In the genomic region with DNA sequence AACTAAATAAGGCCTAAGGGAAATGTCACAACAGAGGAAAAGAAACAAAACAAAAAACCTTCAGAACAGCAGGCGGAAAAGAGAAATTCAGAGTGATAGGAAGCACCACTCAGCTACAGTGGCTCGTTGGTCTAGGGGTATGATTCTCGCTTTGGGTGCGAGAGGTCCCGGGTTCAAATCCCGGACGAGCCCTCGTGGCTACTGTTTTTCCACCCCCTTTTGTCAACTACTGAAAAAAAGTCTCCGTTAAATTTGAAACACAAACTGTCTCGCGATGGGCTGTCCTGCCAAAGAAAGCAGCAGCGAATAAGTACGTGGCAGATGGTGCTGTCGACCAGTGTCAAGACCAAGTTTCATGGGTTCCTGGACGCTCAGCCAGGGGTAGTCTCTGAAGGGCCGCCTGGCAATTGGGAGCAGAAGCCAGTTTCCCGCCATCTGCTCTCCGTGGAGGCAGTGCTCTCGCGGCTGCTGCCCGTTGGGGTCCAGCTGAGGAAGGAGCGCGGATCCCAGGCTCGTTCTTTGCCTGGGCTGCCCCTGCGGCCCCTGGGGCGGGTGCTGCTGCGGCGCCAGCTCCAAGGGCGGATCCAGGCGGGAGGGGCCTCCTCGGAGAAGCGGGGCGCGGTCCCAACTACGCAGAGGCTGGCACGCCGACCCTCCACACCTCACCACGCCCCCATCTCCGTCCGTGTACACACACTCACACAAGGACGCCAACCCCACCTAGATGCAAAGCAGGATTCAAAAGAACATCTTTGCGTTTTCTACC, we compare ENCODE assay signal across 8 cellular contexts. TPM values are rescaled to one million over a fixed set of nuclear protein-coding genes. Genes with fewer than 3 reads are reported as not detected.
A peak's percentile ranks its signal among the peaks of the same experiment; 100 is the strongest.
DNase-seq lines count a peak whose midpoint lies in the region; ATAC-seq and TF ChIP-seq lines count a peak whose summit lies in the region.

A gene with protein sequence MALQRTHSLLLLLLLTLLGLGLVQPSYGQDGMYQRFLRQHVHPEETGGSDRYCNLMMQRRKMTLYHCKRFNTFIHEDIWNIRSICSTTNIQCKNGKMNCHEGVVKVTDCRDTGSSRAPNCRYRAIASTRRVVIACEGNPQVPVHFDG (plus strand): TSS at position 665 of the 766 bp plus-strand sequence. CDS start 14,812 bp downstream, outside the sequence.

- peak; percentile 23 for ATAC-seq in HG02763 (IDR thresholded peaks at IDR 0.05; ENCODE audit: unreplicated experiment)

- TF ChIP-seq CTCF in GM12875 (IDR thresholded peaks at IDR 0.05; ENCODE audit: borderline replicate concordance, insufficient read depth, low read depth, low read length) (no peak), dorsolateral prefrontal cortex (IDR thresholded peaks at IDR 0.05 in 54 of 56, conservative IDR thresholded peaks at IDR 0.05 in 2 of 56; ENCODE audit: low read depth in 1 of 56, partially characterized antibody in 56 of 56) (peak in 19 of 56 donors; percentile 4 to 35 (median 19)), lower leg skin (IDR thresholded peaks at IDR 0.05) (peak in 1 of 3 donors; percentile 50)

- intact Hi-C loops in dorsolateral prefrontal cortex (cut with DNase I) (loop anchor here (1.0 to 10.0 kb wide), 9 partner anchors 52 to 413 kb away; a partner anchor contains a TSS), lower leg skin (cut with DNase I; ENCODE audit: low total_unique reads) (loop anchor here (5.0 to 10.0 kb wide), 2 partner anchors 219 to 352 kb away; a partner anchor contains a TSS)

- peak within 1 kb of the TSS; percentile 98 to 100 (median 100) for H3K27ac ChIP-seq in dorsolateral prefrontal cortex

- TF ChIP-seq POLR2A in lower leg skin (IDR thresholded peaks at IDR 0.05), result peak in 1 of 2 donors; percentile 32

- H3K4me3 ChIP-seq in GM12875 (ENCODE audit: low read depth, low read length) (peak within 1 kb of the TSS; percentile 70), dorsolateral prefrontal cortex (peak within 1 kb of the TSS; percentile 53 to 99 (median 94)), lower leg skin (ENCODE audit: low read depth, poor library complexity, severe bottlenecking) (peak within 1 kb of the TSS; percentile 69)

- peak; percentile 90 to 92 for DNase-seq in NCI-H524 (lab: John Stamatoyannopoulos, UW)
- peak; percentile 83 to 86 for DNase-seq in activated CD4-positive, alpha-beta T cell treated with anti-CD3 and anti-CD28 coated beads, Interleukin-2, amount 50 U/mL, for 48 hours
- peak; percentile 64 to 80 (median 74) for DNase-seq in dorsolateral prefrontal cortex
- peak; percentile 91 to 98 for DNase-seq in lower leg skin (ENCODE audit: low spot score in 2 of 2)
- DNase-seq in stimulated activated CD4-positive, alpha-beta T cell treated with anti-CD3 and anti-CD28 coated beads, Interleukin-4, amount 100 ng/mL, for 1 hour, result peak; percentile 74
- no peak for DNase-seq in GM19240 (ENCODE audit: insufficient read length, low spot score)

- whole genome bisulfite sequencing in lower leg skin, 2 donors, result 0 to 2% methylated on average over 30 to 34 of the region's 42 CpGs

- no peaks in the 10 kb centered on the region for H3K27me3 ChIP-seq in dorsolateral prefrontal cortex

RNA-seq across cellular contexts. Expression of the gene that starts here (rescaled TPM):
- 10 to 100 TPM in 2 of 120 experiments, 1 to 10 TPM in 111, under 1 TPM in 7; 0.41 to 12.0 (median 3.1) TPM for total RNA-seq in dorsolateral prefrontal cortex
- total RNA-seq in lower leg skin, result 100 to 1,000 TPM in 2 of 4 donors, 10 to 100 TPM in 2; 67.3 to 102 (median 90.6) TPM

Comparison
In these comparisons a context has a peak if more than half of its experiments do, and no peak if none do; other contexts are left out.
1. RNA of the gene that starts here (total RNA-seq): 67.3 to 102 TPM in lower leg skin; 0.41 to 12.0 TPM in dorsolateral prefrontal cortex; every median in the first group is over 4 times any median in the second.
2. Peak in every context shown above with its lines, with median percentiles within 50 percentile points of each other: H3K4me3 ChIP-seq.